1 cellular context compared by ENCODE assay signal in the genomic region with DNA sequence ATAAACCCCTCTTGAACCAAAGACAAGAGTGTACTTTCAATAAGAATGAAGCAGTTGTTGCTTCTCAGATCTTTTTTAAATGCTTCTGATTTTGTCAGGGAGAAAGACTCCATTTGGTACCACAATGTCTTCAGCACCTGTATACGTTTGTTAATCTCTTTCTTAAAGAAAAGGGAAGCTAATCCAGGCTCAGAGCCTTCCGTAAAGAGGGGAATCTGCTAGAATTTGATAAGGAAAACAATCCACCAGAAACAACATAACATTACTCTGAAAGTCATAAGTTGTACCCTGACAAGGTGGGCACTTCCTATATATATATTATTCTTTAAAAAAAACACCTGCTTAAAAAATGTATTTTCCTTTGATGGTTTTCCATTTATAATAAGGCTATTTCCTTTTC.
TF ChIP-seq lines count a peak whose summit lies in the region.

No MANE protein-coding gene starts in this region.

TF ChIP-seq in WTC11, 78 proteins besides CTCF, POLR2A, EP300 and RAD21 (continued from another document):
- TF ChIP-seq, protein P1, sequence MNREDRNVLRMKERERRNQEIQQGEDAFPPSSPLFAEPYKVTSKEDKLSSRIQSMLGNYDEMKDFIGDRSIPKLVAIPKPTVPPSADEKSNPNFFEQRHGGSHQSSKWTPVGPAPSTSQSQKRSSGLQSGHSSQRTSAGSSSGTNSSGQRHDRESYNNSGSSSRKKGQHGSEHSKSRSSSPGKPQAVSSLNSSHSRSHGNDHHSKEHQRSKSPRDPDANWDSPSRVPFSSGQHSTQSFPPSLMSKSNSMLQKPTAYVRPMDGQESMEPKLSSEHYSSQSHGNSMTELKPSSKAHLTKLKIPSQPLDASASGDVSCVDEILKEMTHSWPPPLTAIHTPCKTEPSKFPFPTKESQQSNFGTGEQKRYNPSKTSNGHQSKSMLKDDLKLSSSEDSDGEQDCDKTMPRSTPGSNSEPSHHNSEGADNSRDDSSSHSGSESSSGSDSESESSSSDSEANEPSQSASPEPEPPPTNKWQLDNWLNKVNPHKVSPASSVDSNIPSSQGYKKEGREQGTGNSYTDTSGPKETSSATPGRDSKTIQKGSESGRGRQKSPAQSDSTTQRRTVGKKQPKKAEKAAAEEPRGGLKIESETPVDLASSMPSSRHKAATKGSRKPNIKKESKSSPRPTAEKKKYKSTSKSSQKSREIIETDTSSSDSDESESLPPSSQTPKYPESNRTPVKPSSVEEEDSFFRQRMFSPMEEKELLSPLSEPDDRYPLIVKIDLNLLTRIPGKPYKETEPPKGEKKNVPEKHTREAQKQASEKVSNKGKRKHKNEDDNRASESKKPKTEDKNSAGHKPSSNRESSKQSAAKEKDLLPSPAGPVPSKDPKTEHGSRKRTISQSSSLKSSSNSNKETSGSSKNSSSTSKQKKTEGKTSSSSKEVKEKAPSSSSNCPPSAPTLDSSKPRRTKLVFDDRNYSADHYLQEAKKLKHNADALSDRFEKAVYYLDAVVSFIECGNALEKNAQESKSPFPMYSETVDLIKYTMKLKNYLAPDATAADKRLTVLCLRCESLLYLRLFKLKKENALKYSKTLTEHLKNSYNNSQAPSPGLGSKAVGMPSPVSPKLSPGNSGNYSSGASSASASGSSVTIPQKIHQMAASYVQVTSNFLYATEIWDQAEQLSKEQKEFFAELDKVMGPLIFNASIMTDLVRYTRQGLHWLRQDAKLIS (CRISPR knock-in tag; IDR thresholded peaks at IDR 0.05; ENCODE audit: borderline replicate concordance), result no peak
- TF ChIP-seq IRF2 (CRISPR knock-in tag; IDR thresholded peaks at IDR 0.05; ENCODE audit: borderline replicate concordance, low read depth) (no peak), TEAD1 (CRISPR knock-in tag; IDR thresholded peaks at IDR 0.05) (no peak), NR3C1 (CRISPR knock-in tag; conservative IDR thresholded peaks at IDR 0.05; ENCODE audit: low read depth) (no peak), CREM (CRISPR knock-in tag; IDR thresholded peaks at IDR 0.05) (no peak), OVOL2 (CRISPR knock-in tag; IDR thresholded peaks at IDR 0.05; ENCODE audit: borderline replicate concordance) (no peak), ATF1 (CRISPR knock-in tag; IDR thresholded peaks at IDR 0.05) (no peak), NFE2L1 (CRISPR knock-in tag; IDR thresholded peaks at IDR 0.05) (no peak), SMAD4 (CRISPR knock-in tag; IDR thresholded peaks at IDR 0.05) (no peak)
- TF ChIP-seq, protein P2, sequence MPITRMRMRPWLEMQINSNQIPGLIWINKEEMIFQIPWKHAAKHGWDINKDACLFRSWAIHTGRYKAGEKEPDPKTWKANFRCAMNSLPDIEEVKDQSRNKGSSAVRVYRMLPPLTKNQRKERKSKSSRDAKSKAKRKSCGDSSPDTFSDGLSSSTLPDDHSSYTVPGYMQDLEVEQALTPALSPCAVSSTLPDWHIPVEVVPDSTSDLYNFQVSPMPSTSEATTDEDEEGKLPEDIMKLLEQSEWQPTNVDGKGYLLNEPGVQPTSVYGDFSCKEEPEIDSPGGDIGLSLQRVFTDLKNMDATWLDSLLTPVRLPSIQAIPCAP (CRISPR knock-in tag; IDR thresholded peaks at IDR 0.05), result no peak
TF ChIP-seq in WTC11: peak in this region for 0.
